11 cellular contexts compared by ENCODE assay signal in genomic region chr12:111942557-111942956, GRCh38.
DNase-seq lines count a peak whose midpoint lies in the region; TF ChIP-seq lines count a peak whose summit lies in the region.
"Had no signal": no experiment of that assay in that cellular context is flagged by ENCODE, and none has a peak within 500 bp of the region (broad histone marks: within the 10 kb centered on the region; RNA-seq: fewer than 3 reads in every experiment).

No MANE protein-coding gene starts in this region.

- no peaks in the 10 kb centered on the region for H4K20me1 ChIP-seq in GM23248 (ENCODE audit: insufficient read depth)

- no peaks in the 10 kb centered on the region for H3K36me3 ChIP-seq in GM23248 (ENCODE audit: low read depth)

- H3K27ac ChIP-seq in GM23248 = no peak overlapping the region
- peak overlapping the region; percentile 19; the same call in 1 of the 2 replicates for H3K27ac ChIP-seq in VCaP

- no peak overlapping the region for H3K9ac ChIP-seq in GM23248

- no peaks in the 10 kb centered on the region for H3K9me3 ChIP-seq in GM23248 (ENCODE audit: low read depth)

- H3K4me3 ChIP-seq in GM23248 = no peak overlapping the region

- peaks cover 6% of the 10 kb centered on the region; the same call in 1 of the 2 replicates for H3K4me1 ChIP-seq in GM23248 (ENCODE audit: insufficient read depth)

- no peaks in the 10 kb centered on the region for H3K79me2 ChIP-seq in GM23248 (ENCODE audit: insufficient read depth)

- H3F3A ChIP-seq in GM23248 (ENCODE audit: insufficient read depth) = peaks cover 6% of the 10 kb centered on the region; the same call in 1 of the 2 replicates

- no peak for TF ChIP-seq CTCF in AG09319 (IDR thresholded peaks at IDR 0.05; ENCODE audit: low read depth, low read length)
- TF ChIP-seq CTCF in VCaP (conservative IDR thresholded peaks at IDR 0.05) = no peak

- no peaks in the 10 kb centered on the region for H3K9me2 ChIP-seq in GM23248 (ENCODE audit: insufficient read depth)

- no peak overlapping the region for H2AFZ ChIP-seq in GM23248

- H3K4me2 ChIP-seq in GM23248 (ENCODE audit: unreplicated experiment) = no peak overlapping the region

- peak; percentile 60 for DNase-seq in AG09319 (ENCODE audit: extremely low read depth, low read depth)
- DNase-seq in GM23248 = peak; percentile 44
- peak; percentile 27 for DNase-seq in glomerular endothelial cell (ENCODE audit: extremely low read depth, low read depth, low spot score)
- DNase-seq in NCI-H1436 treated with DMSO at 0.1 percent for 48 hours (lab: John Stamatoyannopoulos, UW) = no peak
- no peak for DNase-seq in NCI-H345 (lab: John Stamatoyannopoulos, UW)
- no peak for DNase-seq in stimulated activated CD4-positive, alpha-beta T cell treated with anti-CD3 and anti-CD28 coated beads, Interleukin-15, amount 100 ng/mL, for 24 hours
- DNase-seq in stimulated activated CD4-positive, alpha-beta T cell treated with anti-CD3 and anti-CD28 coated beads, Interleukin-12 subunit alpha, Interleukin-12 subunit beta, amount 100 ng/mL, for 4 hours = no peak
- DNase-seq: glutamatergic neuron; naive thymus-derived CD8-positive, alpha-beta T cell; NCI-H187 had no signal

- in situ Hi-C loops in GM23248 (cut with MboI) = loop anchor here (25.0 kb wide), 1 partner anchor 445 kb away; the partner anchor contains the start of gene HECTD4

- H3K27me3 ChIP-seq in GM23248 (replicated peaks; ENCODE audit: insufficient read depth) = no peaks in the 10 kb centered on the region

- WGBS in GM23248 (ENCODE audit: low coverage in 1 of 2, low lambda C conversion rate in 2 of 2, missing lambda C conversion rate in 2 of 2), 2 experiments = 51 to 58% methylated on average over 5 of the region's 5 CpGs

Comparison
In these comparisons a context has a peak if more than half of its experiments do, and no peak if none do; other contexts are left out.
1. DNase-seq: peak in AG09319 (single experiment), GM23248 (single experiment) and glomerular endothelial cell (single experiment); none in NCI-H1436 treated with DMSO at 0.1 percent for 48 hours (single experiment), NCI-H345 (single experiment), stimulated activated CD4-positive, alpha-beta T cell treated with anti-CD3 and anti-CD28 coated beads, Interleukin-15, amount 100 ng/mL, for 24 hours (single experiment) and stimulated activated CD4-positive, alpha-beta T cell treated with anti-CD3 and anti-CD28 coated beads, Interleukin-12 subunit alpha, Interleukin-12 subunit beta, amount 100 ng/mL, for 4 hours (single experiment).